In the genomic region with DNA sequence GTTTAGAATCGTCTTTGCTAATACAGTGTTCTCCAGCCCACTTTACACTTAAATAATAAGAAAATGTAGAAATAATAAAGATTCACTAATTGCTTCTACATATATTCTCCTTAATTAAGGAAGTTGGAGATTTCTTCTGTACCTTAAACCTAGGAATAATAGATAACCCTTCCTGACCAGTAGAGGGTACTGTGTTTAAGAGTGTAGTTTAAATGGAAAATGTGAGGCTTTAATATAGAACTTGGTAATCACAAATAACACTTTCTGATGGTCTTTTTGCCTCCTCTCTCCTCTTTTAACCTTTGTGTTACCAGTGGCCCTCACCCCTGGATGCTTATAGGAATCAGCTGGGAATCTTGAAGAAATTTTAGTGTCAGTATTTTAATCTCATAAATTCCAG, we compare ENCODE assay signal across 12 cellular contexts. TPM values are rescaled to one million over a fixed set of nuclear protein-coding genes. Genes with fewer than 3 reads are reported as not detected.
DNase-seq lines count a peak whose midpoint lies in the region; ATAC-seq and TF ChIP-seq lines count a peak whose summit lies in the region.
"Had no signal": no experiment of that assay in that cellular context is flagged by ENCODE, and none has a peak within 500 bp of the region (broad histone marks: within the 10 kb centered on the region; RNA-seq: fewer than 3 reads in every experiment).

No MANE protein-coding gene starts in this region.

- H4K20me1 ChIP-seq in Loucy (ENCODE audit: insufficient read depth, low read length, poor library complexity, severe bottlenecking), result no peaks in the 10 kb centered on the region

- H3K9me2 ChIP-seq in Loucy (replicated peaks; ENCODE audit: low read depth, low read length), result no peaks in the 10 kb centered on the region

- ATAC-seq in HG03159 (IDR thresholded peaks at IDR 0.05; ENCODE audit: unreplicated experiment), result no peak
- ATAC-seq: sciatic nerve had no signal

- no peaks in the 10 kb centered on the region for H3F3A ChIP-seq in Loucy (ENCODE audit: low read depth)

- H3K9me3 ChIP-seq in Loucy (ENCODE audit: insufficient read depth, low read depth, low read length) (no peaks in the 10 kb centered on the region), spleen (no peaks in the 10 kb centered on the region)

- H3K36me3 ChIP-seq in Loucy (ENCODE audit: insufficient read depth, low read length) (peaks cover 46% of the 10 kb centered on the region), brain microvascular endothelial cell (replicated peaks) (peaks cover 44% of the 10 kb centered on the region), spleen (peaks cover 0 to 66% (median 55%) of the 10 kb centered on the region in 6 donors)

- peaks cover 12% of the 10 kb centered on the region for H3K36me3 Mint-ChIP-seq in nephron progenitor cell (ENCODE audit: low read depth)

- no peak for TF ChIP-seq POLR2A in spleen (IDR thresholded peaks at IDR 0.05)

- in situ Hi-C loops in brain microvascular endothelial cell (cut with HindIII; ENCODE audit: low pct_ligation_motif_present, low sequenced_read_pairs), result loop anchor here (25.0 kb wide), 1 partner anchor 108 kb away; no protein-coding TSS in a partner anchor

- no peak overlapping the region for H3K4me3 Mint-ChIP-seq in nephron progenitor cell
- H3K4me3 Mint-ChIP-seq: dendritic cell treated with granulocyte-macrophage colony-stimulating factor and Interleukin-4, amounts not matched to agents 40 ng/mL and 50 ng/mL, for 4 days had no signal

- H3K27me3 ChIP-seq in Loucy (ENCODE audit: insufficient read depth, low read length, poor library complexity, severe bottlenecking) (no peaks in the 10 kb centered on the region), brain microvascular endothelial cell (replicated peaks) (no peaks in the 10 kb centered on the region), spleen (replicated peaks in 1 of 7) (no peaks in the 10 kb centered on the region)

- no peak overlapping the region for H3K27ac Mint-ChIP-seq in nephron progenitor cell
- H3K27ac Mint-ChIP-seq: dendritic cell treated with granulocyte-macrophage colony-stimulating factor and Interleukin-4, amounts not matched to agents 40 ng/mL and 50 ng/mL, for 4 days had no signal

- H3K9ac ChIP-seq in Loucy (ENCODE audit: low read depth, low read length, poor library complexity, severe bottlenecking), result no peak overlapping the region

- H3K9me3 Mint-ChIP-seq in nephron progenitor cell, result no peaks in the 10 kb centered on the region
- H3K9me3 Mint-ChIP-seq: dendritic cell treated with granulocyte-macrophage colony-stimulating factor and Interleukin-4, amounts not matched to agents 40 ng/mL and 50 ng/mL, for 4 days had no signal

- DNase-seq in ELR (ENCODE audit: low read depth) (peak; percentile 56), brain microvascular endothelial cell (no peak), nephron progenitor cell (no peak), spleen (no peak), SHP77 (lab: John Stamatoyannopoulos, UW) (no peak), epidermal melanocyte (ENCODE audit: insufficient read length, low spot score) (no peak)
- DNase-seq: T-helper 9 cell had no signal

- H3K27ac ChIP-seq in brain microvascular endothelial cell (no peak overlapping the region), spleen (no peak overlapping the region)
- H3K27ac ChIP-seq: HL-60 had no signal

- intact Hi-C loops in spleen (cut with DNase I; ENCODE audit: low total_unique reads), result no loop called here

- WGBS in spleen, 5 donors, result 92 to 96% (median 95%) methylated on average over 1 of the region's 1 CpG

- H3K4me1 Mint-ChIP-seq in nephron progenitor cell, result peaks cover 4% of the 10 kb centered on the region

- H3K4me2 ChIP-seq in Loucy (ENCODE audit: low read depth, low read length, poor library complexity, severe bottlenecking), result no peak overlapping the region

- H3K79me2 ChIP-seq in Loucy (ENCODE audit: insufficient read depth, low read length), result no peaks in the 10 kb centered on the region

- H3K4me1 ChIP-seq in Loucy (ENCODE audit: insufficient read depth, low read length, poor library complexity, severe bottlenecking) (no peaks in the 10 kb centered on the region), spleen (no peaks in the 10 kb centered on the region)

- H3K4me3 ChIP-seq in Loucy (ENCODE audit: low read length, poor library complexity, severe bottlenecking) (no peak overlapping the region), brain microvascular endothelial cell (ENCODE audit: low read depth, low read length) (no peak overlapping the region), spleen (no peak overlapping the region)

- no peak overlapping the region for H2AFZ ChIP-seq in Loucy (ENCODE audit: low read length)

- peaks cover 6% of the 10 kb centered on the region for H3K27me3 Mint-ChIP-seq in nephron progenitor cell (ENCODE audit: low read depth, poor library complexity)
- H3K27me3 Mint-ChIP-seq: dendritic cell treated with granulocyte-macrophage colony-stimulating factor and Interleukin-4, amounts not matched to agents 40 ng/mL and 50 ng/mL, for 4 days had no signal

- TF ChIP-seq CTCF in Loucy (conservative IDR thresholded peaks at IDR 0.05; ENCODE audit: low read length) (peak; percentile 68), brain microvascular endothelial cell (IDR thresholded peaks at IDR 0.05; ENCODE audit: low read depth, low read length, missing control alignments) (peak; percentile 22), nephron progenitor cell (IDR thresholded peaks at IDR 0.05) (peak; percentile 32), spleen (IDR thresholded peaks at IDR 0.05 in 8 of 11, conservative IDR thresholded peaks at IDR 0.05 in 3 of 11) (peak in 5 of 11 experiments; percentile 17 to 36 (median 24))

RNA-seq across cellular contexts. Expression of a gene that starts 20.7 kb away (rescaled TPM):
- 10 to 100 TPM; 28.8 to 57.1 (median 53.1) TPM for total RNA-seq in spleen
- 10 to 100 TPM; 51.5 to 97.5 (median 80.0) TPM for polyA plus RNA-seq in spleen

RNA-seq across cellular contexts. Expression of a gene that starts 39.1 kb away (rescaled TPM):
- total RNA-seq in spleen, result 10 to 100 TPM; 15.2 to 41.0 (median 31.0) TPM
- polyA plus RNA-seq in spleen, result 10 to 100 TPM; 10.0 to 15.4 (median 10.5) TPM
